ENCODE assay signal across 8 cellular contexts in genomic region chr11:33256808-33257159, GRCh38. TPM values are rescaled to one million over a fixed set of nuclear protein-coding genes. Genes with fewer than 3 reads are reported as not detected.
DNase-seq lines count a peak whose midpoint lies in the region; ATAC-seq and TF ChIP-seq lines count a peak whose summit lies in the region.

No MANE protein-coding gene starts in this region.

- H3K9me3 ChIP-seq in SJCRH30 (replicated peaks) = no peaks in the 10 kb centered on the region

- no peak for TF ChIP-seq CTCF in fibroblast of the aortic adventitia (IDR thresholded peaks at IDR 0.05; ENCODE audit: insufficient read depth, low read length)

- H3K36me3 ChIP-seq in SJCRH30 = no peaks in the 10 kb centered on the region

- H3K4me3 ChIP-seq in SJCRH30 = peak overlapping the region; percentile 98
- H3K4me3 ChIP-seq in fibroblast of the aortic adventitia (ENCODE audit: low read depth, low read length) = peak overlapping the region; percentile 67
- H3K4me3 ChIP-seq in skeletal muscle cell (ENCODE audit: low read depth, low read length) = peak overlapping the region; percentile 84

- ATAC-seq in GM18505 (IDR thresholded peaks at IDR 0.05; ENCODE audit: unreplicated experiment) (no peak), GM19023 (IDR thresholded peaks at IDR 0.05; ENCODE audit: unreplicated experiment) (no peak), GM21529 (IDR thresholded peaks at IDR 0.05; ENCODE audit: unreplicated experiment) (no peak)

- H3K4me1 ChIP-seq in SJCRH30 = peaks cover 4% of the 10 kb centered on the region; the same call in 1 of the 2 replicates

- no peaks in the 10 kb centered on the region for H3K27me3 ChIP-seq in SJCRH30

- DNase-seq in SJCRH30 (no peak), fibroblast of the aortic adventitia (ENCODE audit: low read depth) (no peak), skeletal muscle cell (ENCODE audit: low read depth) (no peak), NCI-H1105 (lab: John Stamatoyannopoulos, UW) (no peak), HPDE6-E6E7 (ENCODE audit: extremely low spot score) (no peak)

- TF ChIP-seq POLR2A in GM18505 (IDR thresholded peaks at IDR 0.05; ENCODE audit: borderline replicate concordance, extremely low read depth, insufficient read depth, insufficient read length) = peak; percentile 69

- peak overlapping the region; percentile 98 for H3K27ac ChIP-seq in SJCRH30

RNA-seq across cellular contexts. Expression of gene HIPK3, which starts 0.4 kb away (rescaled TPM):
- 51.7 and 55.0 TPM in 2 replicates for total RNA-seq in SJCRH30 (2014; rRNA removed; shearing (Covaris generic))
- 164 and 369 TPM in 2 replicates for total RNA-seq in fibroblast of the aortic adventitia (ENCODE audit: low replicate concordance)
